ENCODE assay signal across 1 cellular context in the genomic region with DNA sequence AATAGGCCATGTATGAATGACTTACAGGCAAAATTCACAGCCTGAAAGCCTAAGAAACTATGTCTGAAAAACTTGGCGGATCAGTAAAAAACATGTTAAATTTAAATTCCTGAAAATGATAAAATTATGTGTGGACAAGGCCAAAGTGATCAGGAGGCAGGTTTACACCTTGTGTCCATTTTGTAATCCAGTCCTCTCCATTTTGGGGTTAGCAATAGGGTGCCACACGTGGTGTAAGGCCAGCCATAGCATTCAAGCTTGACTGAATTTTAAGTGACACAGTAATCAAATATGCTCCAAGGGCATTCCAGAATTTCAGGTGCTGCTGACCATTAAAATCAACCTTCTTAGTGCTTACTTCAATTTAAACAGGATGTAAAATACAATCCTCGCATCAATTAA.
TF ChIP-seq lines count a peak whose summit lies in the region.

No MANE protein-coding gene starts in this region.

TF ChIP-seq in A549, 52 proteins besides CTCF, POLR2A, EP300 and RAD21:
- TF ChIP-seq ATOH8 (CRISPR knock-in tag; IDR thresholded peaks at IDR 0.05; ENCODE audit: low read depth) (no peak), RFX5 (IDR thresholded peaks at IDR 0.05) (no peak), ZFP36 (IDR thresholded peaks at IDR 0.05; ENCODE audit: borderline replicate concordance, partially characterized antibody) (no peak), MAFK (IDR thresholded peaks at IDR 0.05; ENCODE audit: partially characterized antibody) (no peak), CHD2 (IDR thresholded peaks at IDR 0.05; ENCODE audit: low read length, partially characterized antibody) (no peak), PBX3 (IDR thresholded peaks at IDR 0.05) (no peak), MAX (IDR thresholded peaks at IDR 0.05) (no peak), NFE2L2 (conservative IDR thresholded peaks at IDR 0.05; ENCODE audit: low read length) (no peak), BHLHE40 (IDR thresholded peaks at IDR 0.05; ENCODE audit: low read depth, low read length) (no peak), RARB (CRISPR knock-in tag; IDR thresholded peaks at IDR 0.05) (no peak), HDAC2 (IDR thresholded peaks at IDR 0.05) (no peak), KDM1A (IDR thresholded peaks at IDR 0.05; ENCODE audit: low read depth) (no peak), GATA3 (IDR thresholded peaks at IDR 0.05; ENCODE audit: borderline replicate concordance) (no peak), POLR2AphosphoS2 (conservative IDR thresholded peaks at IDR 0.05; ENCODE audit: low read length) (no peak), BCL3 (IDR thresholded peaks at IDR 0.05) (no peak)
